In genomic region chr19:40421468-40421778, GRCh38 we compare ENCODE assay signal across 8 cellular contexts. TPM values are rescaled to one million over a fixed set of nuclear protein-coding genes. Genes with fewer than 3 reads are reported as not detected.
DNase-seq lines count a peak whose midpoint lies in the region; ATAC-seq and TF ChIP-seq lines count a peak whose summit lies in the region.

No MANE protein-coding gene starts in this region.

- H3K4me3 ChIP-seq in left lung = peak overlapping the region; percentile 42 to 65
- peak overlapping the region; percentile 54 to 60 for H3K4me3 ChIP-seq in tibial artery

- peak overlapping the region; percentile 92 for H3K27ac Mint-ChIP-seq in activated CD8-positive, alpha-beta memory T cell treated with anti-CD3 and anti-CD28 coated beads, Interleukin-2, amount 10 ng/mL, durations not matched to agents 7 days and 5 days

- H3K36me3 ChIP-seq in left lung = peaks cover 0 to 21% of the 10 kb centered on the region in 2 donors
- H3K36me3 ChIP-seq in tibial artery = peaks cover 10 to 13% (median 11%) of the 10 kb centered on the region in 3 donors

- H3K27ac ChIP-seq in adipose tissue (ENCODE audit: low read depth, low read length) = peak overlapping the region; percentile 88
- peak overlapping the region; percentile 97 to 98 for H3K27ac ChIP-seq in left lung
- peak overlapping the region; percentile 94 to 98 for H3K27ac ChIP-seq in tibial artery

- peaks cover 11% of the 10 kb centered on the region for H3K36me3 Mint-ChIP-seq in activated CD8-positive, alpha-beta memory T cell treated with anti-CD3 and anti-CD28 coated beads, Interleukin-2, amount 10 ng/mL, durations not matched to agents 7 days and 5 days

- no peak for DNase-seq in activated CD8-positive, alpha-beta memory T cell treated with anti-CD3 and anti-CD28 coated beads, Interleukin-2, amount 10 ng/mL, durations not matched to agents 7 days and 5 days
- no peak for DNase-seq in activated CD8-positive, alpha-beta memory T cell treated with anti-CD3 and anti-CD28 coated beads for 24 hours
- no peak for DNase-seq in left lung
- DNase-seq in tibial artery = no peak
- DNase-seq in GM19238 (ENCODE audit: insufficient read length, low spot score) = no peak
- no peak for DNase-seq in SIG-M5 treated with dmso at 0.1 percent for 504 hours (lab: John Stamatoyannopoulos, UW; ENCODE audit: unreplicated experiment)

- H3K4me1 Mint-ChIP-seq in activated CD8-positive, alpha-beta memory T cell treated with anti-CD3 and anti-CD28 coated beads, Interleukin-2, amount 10 ng/mL, durations not matched to agents 7 days and 5 days = peaks cover 40% of the 10 kb centered on the region

- H3K9me3 ChIP-seq in left lung = no peaks in the 10 kb centered on the region
- no peaks in the 10 kb centered on the region for H3K9me3 ChIP-seq in tibial artery

- intact Hi-C loops in left lung (cut with DNase I) (no loop called here), tibial artery (cut with DNase I; ENCODE audit: low total_unique reads) (no loop called here)

- CTCF ChIA-PET in activated CD8-positive, alpha-beta memory T cell treated with anti-CD3 and anti-CD28 coated beads, Interleukin-2, amount 10 ng/mL, durations not matched to agents 7 days and 5 days (lab: Charles Lee) = interaction anchor here (0.9 to 5.8 kb wide), 22 partner anchors 9 to 184 kb away, joined by 3 to 57 read pairs (median 7); partner anchors contain the start of genes BLVRB, C19orf47, LTBP4 and PLD3

- WGBS in adipose tissue, 3 donors = 22 to 28% (median 24%) methylated on average over 4 of the region's 4 CpGs

- TF ChIP-seq CTCF in left lung (IDR thresholded peaks at IDR 0.05) = no peak
- no peak for TF ChIP-seq CTCF in tibial artery (IDR thresholded peaks at IDR 0.05)

- no peaks in the 10 kb centered on the region for H3K27me3 ChIP-seq in left lung
- peaks cover 0 to 3% of the 10 kb centered on the region in 2 donors for H3K27me3 ChIP-seq in tibial artery

- ATAC-seq in activated CD8-positive, alpha-beta memory T cell treated with anti-CD3 and anti-CD28 coated beads, Interleukin-2, amount 10 ng/mL, durations not matched to agents 7 days and 5 days = no peak
- ATAC-seq in left lung (no peak), GM18498 (IDR thresholded peaks at IDR 0.05; ENCODE audit: unreplicated experiment) (no peak)

- peak overlapping the region; percentile 76 for H3K4me3 Mint-ChIP-seq in activated CD8-positive, alpha-beta memory T cell treated with anti-CD3 and anti-CD28 coated beads, Interleukin-2, amount 10 ng/mL, durations not matched to agents 7 days and 5 days

- peaks cover 26 to 79% of the 10 kb centered on the region in 2 donors for H3K4me1 ChIP-seq in left lung
- peaks cover 0 to 41% (median 34%) of the 10 kb centered on the region in 4 donors for H3K4me1 ChIP-seq in tibial artery

- H3K9me3 Mint-ChIP-seq in activated CD8-positive, alpha-beta memory T cell treated with anti-CD3 and anti-CD28 coated beads, Interleukin-2, amount 10 ng/mL, durations not matched to agents 7 days and 5 days (ENCODE audit: low read depth) = no peaks in the 10 kb centered on the region

- no peaks in the 10 kb centered on the region for H3K27me3 Mint-ChIP-seq in activated CD8-positive, alpha-beta memory T cell treated with anti-CD3 and anti-CD28 coated beads, Interleukin-2, amount 10 ng/mL, durations not matched to agents 7 days and 5 days

RNA-seq across cellular contexts. Expression of gene SERTAD1, which starts 4.4 kb away (rescaled TPM):
- 1 to 10 TPM; 9.4 to 9.6 TPM for total RNA-seq in activated CD8-positive, alpha-beta memory T cell treated with anti-CD3 and anti-CD28 coated beads, Interleukin-2, amount 10 ng/mL, durations not matched to agents 7 days and 5 days
- polyA plus RNA-seq in adipose tissue = 10 to 100 TPM in 2 of 3 donors, 1 to 10 TPM in 1; 5.5 to 65.3 (median 44.1) TPM
- total RNA-seq in left lung = 10 to 100 TPM; 14.8 to 17.5 TPM

RNA-seq across cellular contexts. Expression of gene PRX, which starts 8.2 kb away (rescaled TPM):
- 1 to 10 TPM in 1 of 2 experiments, under 1 TPM in 1; 0.80 to 1.1 TPM for total RNA-seq in activated CD8-positive, alpha-beta memory T cell treated with anti-CD3 and anti-CD28 coated beads, Interleukin-2, amount 10 ng/mL, durations not matched to agents 7 days and 5 days
- polyA plus RNA-seq in adipose tissue = 1 to 10 TPM; 2.3 to 4.5 (median 2.4) TPM
- total RNA-seq in left lung = 10 to 100 TPM; 18.7 to 20.0 TPM

RNA-seq across cellular contexts. Expression of gene SERTAD3, which starts 22.7 kb away (rescaled TPM):
- 10 to 100 TPM; 13.4 to 13.7 TPM for total RNA-seq in activated CD8-positive, alpha-beta memory T cell treated with anti-CD3 and anti-CD28 coated beads, Interleukin-2, amount 10 ng/mL, durations not matched to agents 7 days and 5 days
- polyA plus RNA-seq in adipose tissue = 10 to 100 TPM in 2 of 3 donors, 1 to 10 TPM in 1; 8.3 to 57.5 (median 13.3) TPM
- total RNA-seq in left lung = 10 to 100 TPM; 31.7 to 35.0 TPM

RNA-seq across cellular contexts. Expression of gene HIPK4, which starts 31.4 kb away (rescaled TPM):
- total RNA-seq in activated CD8-positive, alpha-beta memory T cell treated with anti-CD3 and anti-CD28 coated beads, Interleukin-2, amount 10 ng/mL, durations not matched to agents 7 days and 5 days = not detected
- under 1 TPM in 2 of 3 donors, not detected in 1; 0.02 to 0.10 TPM for polyA plus RNA-seq in adipose tissue
- total RNA-seq in left lung = under 1 TPM; 0.09 to 0.24 TPM

RNA-seq across cellular contexts. Expression of gene BLVRB, which starts 44.1 kb away (rescaled TPM):
- 10 to 100 TPM; 12.9 to 23.3 TPM for total RNA-seq in activated CD8-positive, alpha-beta memory T cell treated with anti-CD3 and anti-CD28 coated beads, Interleukin-2, amount 10 ng/mL, durations not matched to agents 7 days and 5 days
- polyA plus RNA-seq in adipose tissue = 100 to 1,000 TPM; 109 to 235 (median 220) TPM
- 100 to 1,000 TPM; 123 to 192 TPM for total RNA-seq in left lung

Comparison
In these comparisons a context has a peak if more than half of its experiments do, and no peak if none do; other contexts are left out.
1. RNA of gene PRX, which starts 8.2 kb away (total RNA-seq): 18.7 to 20.0 TPM in left lung; 0.80 to 1.1 TPM in activated CD8-positive, alpha-beta memory T cell treated with anti-CD3 and anti-CD28 coated beads, Interleukin-2, amount 10 ng/mL, durations not matched to agents 7 days and 5 days; every median in the first group is over 4 times any median in the second.
2. Peak in every context shown above with its lines, with median percentiles within 50 percentile points of each other: H3K27ac ChIP-seq.